In the genomic region with DNA sequence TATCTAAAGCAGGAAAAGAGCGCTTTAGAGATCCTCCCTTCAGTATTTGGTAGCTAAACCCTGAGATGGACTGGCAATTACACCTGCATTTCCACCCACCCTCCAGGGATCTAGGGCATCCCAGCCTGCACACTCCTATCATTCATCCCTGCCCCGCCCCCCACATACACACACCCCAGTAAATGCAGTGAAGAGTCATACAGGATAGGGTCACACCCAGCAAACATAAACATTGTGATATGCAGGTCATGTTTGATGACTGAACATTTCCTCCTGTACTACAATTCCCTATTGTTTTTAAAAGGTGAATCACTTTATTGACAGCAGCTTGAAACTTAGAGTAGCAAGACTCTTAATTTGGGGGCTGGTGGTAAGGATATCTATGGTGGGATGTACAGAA, we compare ENCODE assay signal across 1 cellular context.
TF ChIP-seq lines count a peak whose summit lies in the region.

No MANE protein-coding gene starts in this region.

TF ChIP-seq in HCT116, 20 proteins besides CTCF, POLR2A, EP300 and RAD21 (continued from another document):
- TF ChIP-seq ELF1 (IDR thresholded peaks at IDR 0.05; ENCODE audit: borderline replicate concordance, low read depth) (no peak), SP1 (IDR thresholded peaks at IDR 0.05; ENCODE audit: low read depth) (peak; percentile 94), ZBTB33 (IDR thresholded peaks at IDR 0.05; ENCODE audit: extremely low read depth, insufficient replicate concordance, low read length) (no peak), YY1 (IDR thresholded peaks at IDR 0.05; ENCODE audit: extremely low read depth, insufficient replicate concordance, low read depth, low read length) (no peak), FOSL1 (IDR thresholded peaks at IDR 0.05; ENCODE audit: low read depth) (peak; percentile 83), CEBPB (IDR thresholded peaks at IDR 0.05; ENCODE audit: low read depth) (peak; percentile 56; the same call in 1 of the 2 replicates), JUND (IDR thresholded peaks at IDR 0.05) (peak; percentile 87), ZFX (IDR thresholded peaks at IDR 0.05) (no peak), EZH2phosphoT487 (IDR thresholded peaks at IDR 0.05; ENCODE audit: borderline replicate concordance) (no peak), EZH2 (IDR thresholded peaks at IDR 0.05) (no peak)
- TF ChIP-seq, protein P1, sequence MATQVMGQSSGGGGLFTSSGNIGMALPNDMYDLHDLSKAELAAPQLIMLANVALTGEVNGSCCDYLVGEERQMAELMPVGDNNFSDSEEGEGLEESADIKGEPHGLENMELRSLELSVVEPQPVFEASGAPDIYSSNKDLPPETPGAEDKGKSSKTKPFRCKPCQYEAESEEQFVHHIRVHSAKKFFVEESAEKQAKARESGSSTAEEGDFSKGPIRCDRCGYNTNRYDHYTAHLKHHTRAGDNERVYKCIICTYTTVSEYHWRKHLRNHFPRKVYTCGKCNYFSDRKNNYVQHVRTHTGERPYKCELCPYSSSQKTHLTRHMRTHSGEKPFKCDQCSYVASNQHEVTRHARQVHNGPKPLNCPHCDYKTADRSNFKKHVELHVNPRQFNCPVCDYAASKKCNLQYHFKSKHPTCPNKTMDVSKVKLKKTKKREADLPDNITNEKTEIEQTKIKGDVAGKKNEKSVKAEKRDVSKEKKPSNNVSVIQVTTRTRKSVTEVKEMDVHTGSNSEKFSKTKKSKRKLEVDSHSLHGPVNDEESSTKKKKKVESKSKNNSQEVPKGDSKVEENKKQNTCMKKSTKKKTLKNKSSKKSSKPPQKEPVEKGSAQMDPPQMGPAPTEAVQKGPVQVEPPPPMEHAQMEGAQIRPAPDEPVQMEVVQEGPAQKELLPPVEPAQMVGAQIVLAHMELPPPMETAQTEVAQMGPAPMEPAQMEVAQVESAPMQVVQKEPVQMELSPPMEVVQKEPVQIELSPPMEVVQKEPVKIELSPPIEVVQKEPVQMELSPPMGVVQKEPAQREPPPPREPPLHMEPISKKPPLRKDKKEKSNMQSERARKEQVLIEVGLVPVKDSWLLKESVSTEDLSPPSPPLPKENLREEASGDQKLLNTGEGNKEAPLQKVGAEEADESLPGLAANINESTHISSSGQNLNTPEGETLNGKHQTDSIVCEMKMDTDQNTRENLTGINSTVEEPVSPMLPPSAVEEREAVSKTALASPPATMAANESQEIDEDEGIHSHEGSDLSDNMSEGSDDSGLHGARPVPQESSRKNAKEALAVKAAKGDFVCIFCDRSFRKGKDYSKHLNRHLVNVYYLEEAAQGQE (IDR thresholded peaks at IDR 0.05; ENCODE audit: low read depth) = no peak
- TF ChIP-seq, protein P2, sequence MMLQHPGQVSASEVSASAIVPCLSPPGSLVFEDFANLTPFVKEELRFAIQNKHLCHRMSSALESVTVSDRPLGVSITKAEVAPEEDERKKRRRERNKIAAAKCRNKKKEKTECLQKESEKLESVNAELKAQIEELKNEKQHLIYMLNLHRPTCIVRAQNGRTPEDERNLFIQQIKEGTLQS (IDR thresholded peaks at IDR 0.05) = no peak
- TF ChIP-seq, protein P3, sequence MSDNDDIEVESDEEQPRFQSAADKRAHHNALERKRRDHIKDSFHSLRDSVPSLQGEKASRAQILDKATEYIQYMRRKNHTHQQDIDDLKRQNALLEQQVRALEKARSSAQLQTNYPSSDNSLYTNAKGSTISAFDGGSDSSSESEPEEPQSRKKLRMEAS (IDR thresholded peaks at IDR 0.05) = 0 out of 2 replicates have a peak, but pooled peaks have one; percentile 39
